In genomic region chr3:52188586-52189404, GRCh38 we compare ENCODE assay signal across 12 cellular contexts. TPM values are rescaled to one million over a fixed set of nuclear protein-coding genes. Genes with fewer than 3 reads are reported as not detected.
DNase-seq lines count a peak whose midpoint lies in the region; ATAC-seq and TF ChIP-seq lines count a peak whose summit lies in the region.
"Had no signal": no experiment of that assay in that cellular context is flagged by ENCODE, and none has a peak within 500 bp of the region (broad histone marks: within the 10 kb centered on the region; RNA-seq: fewer than 3 reads in every experiment).

No MANE protein-coding gene starts in this region.

- TF ChIP-seq CTCF in left lung (IDR thresholded peaks at IDR 0.05): no peak

- no peaks in the 10 kb centered on the region for H3K27me3 ChIP-seq in left lung
- H3K27me3 ChIP-seq: vagina had no signal

- intact Hi-C loops in left lung (cut with DNase I): no loop called here

- ATAC-seq in left lung: peak; percentile 15
- no peak for ATAC-seq in GM21526 (IDR thresholded peaks at IDR 0.05; ENCODE audit: low FRiP score, unreplicated experiment)
- ATAC-seq in activated CD4-positive, CD25-positive, alpha-beta regulatory T cell treated with anti-CD3 and anti-CD28 coated beads, Interleukin-2, amount 50 U/mL, for 24 hours: no peak
- ATAC-seq: activated naive CD8-positive, alpha-beta T cell treated with anti-CD3 and anti-CD28 coated beads, Interleukin-2, amount 50 U/mL, for 24 hours; PC-3 had no signal

- DNase-seq in CD1c-positive myeloid dendritic cell (ENCODE audit: extremely low spot score) (peak; percentile 84), OCI-M2 (lab: John Stamatoyannopoulos, UW; ENCODE audit: unreplicated experiment) (peak; percentile 14), left lung (no peak), HPDE6-E6E7 (ENCODE audit: extremely low spot score) (no peak)
- DNase-seq: activated naive CD8-positive, alpha-beta T cell treated with anti-CD3 and anti-CD28 coated beads, Interleukin-2, amount 50 U/mL, for 24 hours; NCI-H2081; PC-3 had no signal

- H3K9me3 ChIP-seq in left lung: no peaks in the 10 kb centered on the region
- H3K9me3 ChIP-seq: vagina had no signal

- H3K4me1 ChIP-seq in left lung: peaks cover 15 to 38% of the 10 kb centered on the region in 2 donors

- H3K36me3 ChIP-seq in left lung: no peaks in the 10 kb centered on the region
- H3K36me3 ChIP-seq: vagina had no signal

- H3K27ac ChIP-seq in left lung: peak overlapping the region; percentile 36 to 70
- H3K27ac ChIP-seq: vagina had no signal

- H3K4me3 ChIP-seq in left lung: no peak overlapping the region
- H3K4me3 ChIP-seq: coronary artery, vagina had no signal

RNA-seq across cellular contexts. Expression of gene ALAS1, which starts 9.2 kb away (rescaled TPM):
- total RNA-seq in left lung: 10 to 100 TPM; 66.7 to 70.1 TPM

RNA-seq across cellular contexts. Expression of gene POC1A, which starts 34.6 kb away (rescaled TPM):
- 1 to 10 TPM; 5.3 to 7.6 TPM for total RNA-seq in left lung

RNA-seq across cellular contexts. Expression of gene TLR9, which starts 36.6 kb away (rescaled TPM):
- 1 to 10 TPM in 1 of 2 donors, not detected in 1; 1.5 TPM for total RNA-seq in left lung
- total RNA-seq: fibroblast of villous mesenchyme, PC-3, vagina had no signal

RNA-seq across cellular contexts. Expression of gene TWF2, which starts 50.2 kb away (rescaled TPM):
- 10 to 100 TPM; 47.7 to 77.5 TPM for total RNA-seq in left lung

RNA-seq across cellular contexts. Expression of gene PPM1M, which starts 56.8 kb away (rescaled TPM):
- total RNA-seq in left lung: 10 to 100 TPM; 33.1 to 48.3 TPM

Comparison
In these comparisons a context has a peak if more than half of its experiments do, and no peak if none do; other contexts are left out.
1. DNase-seq: peak in CD1c-positive myeloid dendritic cell (single experiment) and OCI-M2 (single experiment); none in left lung (0 of 2) and HPDE6-E6E7 (single experiment).